ENCODE assay signal across 8 cellular contexts in the genomic region with DNA sequence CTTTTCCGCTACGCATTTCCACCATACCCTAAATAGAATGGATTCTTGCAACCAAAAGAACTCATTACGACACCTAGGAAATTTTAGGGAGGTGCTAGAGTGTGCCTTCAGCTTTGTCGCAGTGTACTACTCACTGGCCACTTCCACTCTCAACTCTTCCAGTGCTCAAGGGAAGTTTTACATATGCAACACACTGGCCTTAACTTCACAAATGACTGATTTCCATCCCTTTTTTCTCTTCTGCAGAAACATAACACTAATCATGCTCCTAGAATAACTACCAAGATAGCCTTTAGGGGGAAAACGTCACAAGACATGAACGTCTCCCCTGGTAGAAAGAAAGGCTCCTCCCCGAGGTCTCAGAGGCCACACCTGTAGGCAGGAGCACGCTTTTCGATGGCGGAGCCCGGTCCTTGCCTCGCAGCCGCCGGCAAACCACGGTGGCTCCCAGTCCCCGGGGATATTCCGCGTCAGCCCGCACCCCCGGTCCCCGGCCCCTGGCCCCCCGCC. TPM values are rescaled to one million over a fixed set of nuclear protein-coding genes. Genes with fewer than 3 reads are reported as not detected.
DNase-seq lines count a peak whose midpoint lies in the region; ATAC-seq and TF ChIP-seq lines count a peak whose summit lies in the region.

No MANE protein-coding gene starts in this region.

- H3K9me3 ChIP-seq in CD4-positive, alpha-beta T cell (ENCODE audit: control insufficient read depth, low read length) = no peaks in the 10 kb centered on the region
- no peaks in the 10 kb centered on the region for H3K9me3 ChIP-seq in NT2/D1 (ENCODE audit: insufficient read depth, low read length)
- H3K9me3 ChIP-seq in esophagus (ENCODE audit: control insufficient read depth in 2 of 2, insufficient read depth in 1 of 2, low read depth in 1 of 2, low read length in 1 of 2) = no peaks in the 10 kb centered on the region

- no peaks in the 10 kb centered on the region for H3K27me3 Mint-ChIP-seq in CD4-positive, alpha-beta T cell
- no peaks in the 10 kb centered on the region for H3K27me3 Mint-ChIP-seq in natural killer cell (ENCODE audit: low read depth in 2 of 2)

- H3K4me1 Mint-ChIP-seq in CD4-positive, alpha-beta T cell (ENCODE audit: low read depth) = peaks cover 38% of the 10 kb centered on the region
- H3K4me1 Mint-ChIP-seq in natural killer cell = peaks cover 19 to 22% of the 10 kb centered on the region in 2 donors

- peak overlapping the region; percentile 98 for H3K27ac ChIP-seq in CD4-positive, alpha-beta T cell (ENCODE audit: low read depth, low read length)
- peak overlapping the region; percentile 56 to 97 for H3K27ac ChIP-seq in esophagus (ENCODE audit: low read depth in 2 of 2, low read length in 1 of 2)

- H3K4me3 ChIP-seq in NT2/D1 (ENCODE audit: insufficient read length, low read depth) = peak overlapping the region; percentile 57
- peak overlapping the region; percentile 42 to 95 for H3K4me3 ChIP-seq in esophagus (ENCODE audit: low read depth in 1 of 2, low read length in 2 of 2)

- H3K27ac Mint-ChIP-seq in CD4-positive, alpha-beta T cell = peak overlapping the region; percentile 100
- peak overlapping the region; percentile 99 to 100 for H3K27ac Mint-ChIP-seq in natural killer cell

- peaks cover 47% of the 10 kb centered on the region for H3K36me3 Mint-ChIP-seq in CD4-positive, alpha-beta T cell (ENCODE audit: low read depth)
- H3K36me3 Mint-ChIP-seq in natural killer cell = no peaks in the 10 kb centered on the region

- peak overlapping the region; percentile 98 for H3K4me3 Mint-ChIP-seq in CD4-positive, alpha-beta T cell
- H3K4me3 Mint-ChIP-seq in natural killer cell = peak overlapping the region; percentile 98

- 2 to 4% methylated on average over 22 of the region's 22 CpGs for WGBS in esophagus, 2 donors

- peak; percentile 65 for ATAC-seq in CD4-positive, alpha-beta T cell (ENCODE audit: poor library complexity)
- ATAC-seq in GM19395 (IDR thresholded peaks at IDR 0.05; ENCODE audit: unreplicated experiment) (peak; percentile 78), HG03469 (IDR thresholded peaks at IDR 0.05; ENCODE audit: unreplicated experiment) (peak; percentile 65), natural killer cell (peak; percentile 43 to 70 (median 60))

- POLR2A ChIA-PET in CD4-positive, alpha-beta T cell (lab: Charles Lee) = interaction anchor here (0.6 to 4.0 kb wide), 11 partner anchors 30 to 1399 kb away, joined by 3 to 74 read pairs (median 4); partner anchors contain the start of gene RPP40

- H3K9me3 Mint-ChIP-seq in CD4-positive, alpha-beta T cell = no peaks in the 10 kb centered on the region
- H3K9me3 Mint-ChIP-seq in natural killer cell = no peaks in the 10 kb centered on the region

- H3K4me1 ChIP-seq in NT2/D1 (ENCODE audit: insufficient read depth, insufficient read length) (no peaks in the 10 kb centered on the region), esophagus (ENCODE audit: control insufficient read depth in 2 of 2, insufficient read depth in 2 of 2, low read length in 1 of 2) (no peaks in the 10 kb centered on the region)

- CTCF ChIA-PET in CD4-positive, alpha-beta T cell (lab: Charles Lee) = interaction anchor here (1.1 to 2.1 kb wide), 3 partner anchors 11 to 116 kb away, joined by 3 to 7 read pairs (median 4); no protein-coding TSS in a partner anchor

- H3K36me3 ChIP-seq in NT2/D1 (ENCODE audit: insufficient read depth, insufficient read length, low read length) = peaks cover 31% of the 10 kb centered on the region
- H3K36me3 ChIP-seq in esophagus (ENCODE audit: control insufficient read depth in 2 of 2, insufficient read depth in 2 of 2, low read length in 1 of 2) = no peaks in the 10 kb centered on the region

- intact Hi-C loops in CD4-positive, alpha-beta T cell (cut with DNase I, micrococcal nuclease) = loop anchor here (2.0 to 10.0 kb wide), 6 partner anchors 85 to 1125 kb away; partner anchors contain the start of genes CDYL (in 1 of the 2), ECI2 (in 1 of the 2) and NRN1 (in 1 of the 2)
- intact Hi-C loops in natural killer cell (cut with micrococcal nuclease) = loop anchor here (2.0 kb wide), 1 partner anchor 257 kb away; no protein-coding TSS in a partner anchor

- peak in 9 of 10 experiments; percentile 58 to 78 (median 65) for DNase-seq in CD4-positive, alpha-beta T cell
- peak; percentile 25 for DNase-seq in NT2/D1 (ENCODE audit: low read depth, low spot score)
- DNase-seq in activated CD8-positive, alpha-beta memory T cell treated with anti-CD3 and anti-CD28 coated beads, Interleukin-2, amount 50 U/mL, for 48 hours = peak; percentile 82
- DNase-seq in natural killer cell = no peak
- DNase-seq in stimulated activated naive CD4-positive, alpha-beta T cell (lab: John Stamatoyannopoulos, UW) = peak; percentile 60 to 96 (median 84)

- peak overlapping the region; percentile 62 for H3K9ac ChIP-seq in NT2/D1 (ENCODE audit: insufficient read length, low read depth)

- no peaks in the 10 kb centered on the region for H3K27me3 ChIP-seq in CD4-positive, alpha-beta T cell (ENCODE audit: control insufficient read depth, insufficient read depth, low read length)
- H3K27me3 ChIP-seq in NT2/D1 (ENCODE audit: insufficient read depth, insufficient read length) (no peaks in the 10 kb centered on the region), esophagus (ENCODE audit: control insufficient read depth in 1 of 2, insufficient read depth in 2 of 2, low read length in 2 of 2) (no peaks in the 10 kb centered on the region)

- TF ChIP-seq CTCF in CD4-positive, alpha-beta T cell (IDR thresholded peaks at IDR 0.05) = no peak
- TF ChIP-seq CTCF in natural killer cell (IDR thresholded peaks at IDR 0.05) = no peak

RNA-seq across cellular contexts. Expression of gene LYRM4, which starts 0.6 kb away (rescaled TPM):
- 10 to 100 TPM; 24.8 to 28.1 TPM for total RNA-seq in CD4-positive, alpha-beta T cell
- polyA plus RNA-seq in esophagus = 10 to 100 TPM; 10.3 to 12.8 TPM
- 10 to 100 TPM in 2 of 3 donors, 1 to 10 TPM in 1; 9.1 to 11.4 (median 11.1) TPM for total RNA-seq in natural killer cell

RNA-seq across cellular contexts. Expression of gene FARS2, which starts 1.1 kb away (rescaled TPM):
- 10 to 100 TPM; 12.6 to 12.8 TPM for total RNA-seq in CD4-positive, alpha-beta T cell
- polyA plus RNA-seq in esophagus = 10 to 100 TPM in 1 of 2 donors, 1 to 10 TPM in 1; 5.0 to 10.5 TPM
- 10 to 100 TPM; 15.3 to 24.8 (median 22.7) TPM for total RNA-seq in natural killer cell
